ENCODE assay signal across 9 cellular contexts in genomic region chr2:37168217-37168981, GRCh38. TPM values are rescaled to one million over a fixed set of nuclear protein-coding genes. Genes with fewer than 3 reads are reported as not detected.
DNase-seq lines count a peak whose midpoint lies in the region; ATAC-seq and TF ChIP-seq lines count a peak whose summit lies in the region.
"Had no signal": no experiment of that assay in that cellular context is flagged by ENCODE, and none has a peak within 500 bp of the region (broad histone marks: within the 10 kb centered on the region; RNA-seq: fewer than 3 reads in every experiment).

No MANE protein-coding gene starts in this region.

- H3K27me3 Mint-ChIP-seq in activated CD4-positive, alpha-beta T cell treated with anti-CD3 and anti-CD28 coated beads, Interleukin-2, amount 10 ng/mL, durations not matched to agents 24 days and 14 days, result peaks cover 3% of the 10 kb centered on the region
- peaks cover 4% of the 10 kb centered on the region for H3K27me3 Mint-ChIP-seq in progenitor cell of endocrine pancreas

- no peaks in the 10 kb centered on the region for H3K27me3 ChIP-seq in foreskin keratinocyte

- intact Hi-C loops in activated CD4-positive, alpha-beta T cell treated with anti-CD3 and anti-CD28 coated beads, Interleukin-2, amount 10 ng/mL, durations not matched to agents 24 days and 14 days (cut with micrococcal nuclease), result loop anchor here (2.0 kb wide), 2 partner anchors 664 to 708 kb away; no protein-coding TSS in a partner anchor

- DNase-seq in COLO668 (lab: John Stamatoyannopoulos, UW; ENCODE audit: unreplicated experiment) (peak; percentile 4), NCI-H2081 treated with DMSO at 0.1 percent for 48 hours (lab: John Stamatoyannopoulos, UW) (peak; percentile 11), foreskin keratinocyte (no peak), progenitor cell of endocrine pancreas (ENCODE audit: low spot score, unreplicated experiment) (no peak)
- peak; percentile 75 for DNase-seq in activated CD4-positive, alpha-beta T cell treated with anti-CD3 and anti-CD28 coated beads, Interleukin-2, amount 10 ng/mL, durations not matched to agents 24 days and 14 days

- H3K27ac Mint-ChIP-seq in activated CD4-positive, alpha-beta T cell treated with anti-CD3 and anti-CD28 coated beads, Interleukin-2, amount 10 ng/mL, durations not matched to agents 24 days and 14 days, result no peak overlapping the region
- no peak overlapping the region for H3K27ac Mint-ChIP-seq in progenitor cell of endocrine pancreas

- H3K4me1 ChIP-seq in foreskin keratinocyte, result peaks cover 4% of the 10 kb centered on the region

- H3K4me3 Mint-ChIP-seq in activated CD4-positive, alpha-beta T cell treated with anti-CD3 and anti-CD28 coated beads, Interleukin-2, amount 10 ng/mL, durations not matched to agents 24 days and 14 days, result no peak overlapping the region
- no peak overlapping the region for H3K4me3 Mint-ChIP-seq in progenitor cell of endocrine pancreas (ENCODE audit: low read depth)

- peaks cover 3% of the 10 kb centered on the region for H3K36me3 Mint-ChIP-seq in activated CD4-positive, alpha-beta T cell treated with anti-CD3 and anti-CD28 coated beads, Interleukin-2, amount 10 ng/mL, durations not matched to agents 24 days and 14 days (ENCODE audit: low read depth)
- peaks cover 3% of the 10 kb centered on the region for H3K36me3 Mint-ChIP-seq in progenitor cell of endocrine pancreas (ENCODE audit: insufficient read depth)

- peak; percentile 83 for TF ChIP-seq CTCF in foreskin keratinocyte (conservative IDR thresholded peaks at IDR 0.05)
- TF ChIP-seq CTCF in progenitor cell of endocrine pancreas (IDR thresholded peaks at IDR 0.05; ENCODE audit: unreplicated experiment), result peak; percentile 83

- no peak overlapping the region for H3K27ac ChIP-seq in foreskin keratinocyte

- H3K4me1 Mint-ChIP-seq in activated CD4-positive, alpha-beta T cell treated with anti-CD3 and anti-CD28 coated beads, Interleukin-2, amount 10 ng/mL, durations not matched to agents 24 days and 14 days, result no peaks in the 10 kb centered on the region
- H3K4me1 Mint-ChIP-seq in progenitor cell of endocrine pancreas (ENCODE audit: low read depth), result peaks cover 3% of the 10 kb centered on the region

- ATAC-seq in GM18909 (IDR thresholded peaks at IDR 0.05; ENCODE audit: poor library complexity, unreplicated experiment), result peak; percentile 53
- ATAC-seq in foreskin keratinocyte, result peak; percentile 69
- ATAC-seq in GM21737 (IDR thresholded peaks at IDR 0.05; ENCODE audit: unreplicated experiment), result no peak
- no peak for ATAC-seq in HG03439 (IDR thresholded peaks at IDR 0.05; ENCODE audit: unreplicated experiment)

- peaks cover 5% of the 10 kb centered on the region for H3K9me3 Mint-ChIP-seq in activated CD4-positive, alpha-beta T cell treated with anti-CD3 and anti-CD28 coated beads, Interleukin-2, amount 10 ng/mL, durations not matched to agents 24 days and 14 days
- peaks cover 12% of the 10 kb centered on the region for H3K9me3 Mint-ChIP-seq in progenitor cell of endocrine pancreas (ENCODE audit: low read depth)

RNA-seq across cellular contexts. Expression of gene EIF2AK2, which starts 11.6 kb away (rescaled TPM):
- total RNA-seq in activated CD4-positive, alpha-beta T cell treated with anti-CD3 and anti-CD28 coated beads, Interleukin-2, amount 10 ng/mL, durations not matched to agents 24 days and 14 days, result 44.5 and 46.7 TPM in 2 replicates
- total RNA-seq in foreskin keratinocyte, result 81.2 and 81.3 TPM in 2 replicates
- 16.4 and 21.0 TPM in 2 replicates for polyA plus RNA-seq in foreskin keratinocyte
- 34.7 and 36.5 TPM in 2 replicates for total RNA-seq in progenitor cell of endocrine pancreas

RNA-seq across cellular contexts. Expression of gene SULT6B1, which starts 20.1 kb away (rescaled TPM):
- total RNA-seq in activated CD4-positive, alpha-beta T cell treated with anti-CD3 and anti-CD28 coated beads, Interleukin-2, amount 10 ng/mL, durations not matched to agents 24 days and 14 days, result not detected in 2 replicates
- not detected in 2 replicates for total RNA-seq in foreskin keratinocyte
- polyA plus RNA-seq in foreskin keratinocyte, result not detected in 2 replicates
- total RNA-seq in progenitor cell of endocrine pancreas, result not detected in 2 replicates
- total RNA-seq: T-helper 2 cell treated with Interferon-gamma antibody and Interleukin-4, amounts not matched to agents 100 ng/mL and 5 ng/mL, for 36 hours had no signal

RNA-seq across cellular contexts. Expression of gene CEBPZOS, which starts 27.9 kb away (rescaled TPM):
- total RNA-seq in activated CD4-positive, alpha-beta T cell treated with anti-CD3 and anti-CD28 coated beads, Interleukin-2, amount 10 ng/mL, durations not matched to agents 24 days and 14 days, result 43.4 and 46.6 TPM in 2 replicates
- total RNA-seq in foreskin keratinocyte, result 22.7 and 22.9 TPM in 2 replicates
- polyA plus RNA-seq in foreskin keratinocyte, result 27.5 and 31.4 TPM in 2 replicates
- 0.84 and 1.0 TPM in 2 replicates for total RNA-seq in progenitor cell of endocrine pancreas

Comparison
In these comparisons a context has a peak if more than half of its experiments do, and no peak if none do; other contexts are left out.
1. DNase-seq: peak in COLO668 (single experiment), NCI-H2081 treated with DMSO at 0.1 percent for 48 hours (single experiment) and activated CD4-positive, alpha-beta T cell treated with anti-CD3 and anti-CD28 coated beads, Interleukin-2, amount 10 ng/mL, durations not matched to agents 24 days and 14 days (single experiment); none in foreskin keratinocyte (0 of 2) and progenitor cell of endocrine pancreas (single experiment).
2. ATAC-seq: peak in GM18909 (single experiment) and foreskin keratinocyte (single experiment); none in GM21737 (single experiment) and HG03439 (single experiment).
3. RNA of gene CEBPZOS, which starts 27.9 kb away (total RNA-seq): 43.4 to 46.6 TPM in activated CD4-positive, alpha-beta T cell treated with anti-CD3 and anti-CD28 coated beads, Interleukin-2, amount 10 ng/mL, durations not matched to agents 24 days and 14 days and 22.7 to 22.9 TPM in foreskin keratinocyte; 0.84 to 1.0 TPM in progenitor cell of endocrine pancreas; every median in the first group is over 10 times any median in the second.